ENCODE assay signal across 8 cellular contexts in genomic region chr14:50000215-50001145, GRCh38.
DNase-seq lines count a peak whose midpoint lies in the region; ATAC-seq and TF ChIP-seq lines count a peak whose summit lies in the region.

No MANE protein-coding gene starts in this region.

- peak overlapping the region; percentile 90 for H3K4me3 Mint-ChIP-seq in CD8-positive, alpha-beta T cell

- no peaks in the 10 kb centered on the region for H3K36me3 Mint-ChIP-seq in CD8-positive, alpha-beta T cell

- H3K4me1 ChIP-seq in CD8-positive, alpha-beta T cell (ENCODE audit: insufficient read depth, low read length): peaks cover 58% of the 10 kb centered on the region
- H3K4me1 ChIP-seq in ascending aorta: peaks cover 14 to 52% of the 10 kb centered on the region in 2 donors

- peak overlapping the region; percentile 45 for H3K4me3 ChIP-seq in CD8-positive, alpha-beta T cell (ENCODE audit: low read depth, low read length)
- H3K4me3 ChIP-seq in ascending aorta: peak overlapping the region in 1 of 2 donors; percentile 47
- 0 out of 2 replicates have a peak overlapping the region, but pooled peaks have one; percentile 5 for H3K4me3 ChIP-seq in iPS-18c (ENCODE audit: insufficient read depth, low read depth, low read length)

- H3K27ac Mint-ChIP-seq in CD8-positive, alpha-beta T cell: peak overlapping the region; percentile 97

- CTCF ChIA-PET in CD8-positive, alpha-beta T cell (lab: Charles Lee): interaction anchor here (1.1 to 9.2 kb wide), 15 partner anchors 9 to 147 kb away, joined by 3 to 134 read pairs (median 7); no protein-coding TSS in a partner anchor

- TF ChIP-seq CTCF in CD8-positive, alpha-beta T cell (IDR thresholded peaks at IDR 0.05): no peak
- TF ChIP-seq CTCF in ascending aorta (IDR thresholded peaks at IDR 0.05): no peak

- POLR2A ChIA-PET in CD8-positive, alpha-beta T cell (lab: Charles Lee): interaction anchor here (0.7 to 6.5 kb wide), 26 partner anchors 25 to 366 kb away, joined by 3 to 73 read pairs (median 6); partner anchors contain the start of genes ARF6, DNAAF2 and VCPKMT

- no peaks in the 10 kb centered on the region for H3K27me3 Mint-ChIP-seq in CD8-positive, alpha-beta T cell (ENCODE audit: low read depth)

- DNase-seq in CD8-positive, alpha-beta T cell: peak; percentile 40 to 81 (median 71)
- DNase-seq in T-helper 9 cell: peak; percentile 59
- DNase-seq in ascending aorta (ENCODE audit: low spot score in 2 of 2): peak; percentile 49 to 90
- DNase-seq in stimulated activated CD4-positive, alpha-beta T cell treated with anti-CD3 and anti-CD28 coated beads, Interleukin-1b, Interleukin-23, amount 100 ng/mL, for 1 hour (ENCODE audit: low read depth in 2 of 2): peak; percentile 38 to 60
- no peak for DNase-seq in NCI-H1694 (lab: John Stamatoyannopoulos, UW)

- peak overlapping the region; percentile 74 for H3K27ac ChIP-seq in CD8-positive, alpha-beta T cell (ENCODE audit: low read depth, low read length)
- peak overlapping the region; percentile 96 to 97 for H3K27ac ChIP-seq in ascending aorta

- H3K9me3 ChIP-seq in CD8-positive, alpha-beta T cell (ENCODE audit: low read length): no peaks in the 10 kb centered on the region
- H3K9me3 ChIP-seq in ascending aorta: no peaks in the 10 kb centered on the region
- no peaks in the 10 kb centered on the region for H3K9me3 ChIP-seq in iPS-18c (ENCODE audit: control insufficient read depth, insufficient read depth, low read length)

- intact Hi-C loops in CD8-positive, alpha-beta T cell (cut with DNase I, micrococcal nuclease): loop anchor here (1.0 to 5.0 kb wide), 7 partner anchors 27 to 378 kb away; partner anchors contain the start of genes ARF6 (in 1 of the 2), MGAT2 (in 1 of the 2) and RPL36AL (in 1 of the 2)
- intact Hi-C loops in ascending aorta (cut with DNase I): loop anchor here (1.0 to 2.0 kb wide), 3 partner anchors 13 to 26 kb away; no protein-coding TSS in a partner anchor

- no peaks in the 10 kb centered on the region for H3K9me3 Mint-ChIP-seq in CD8-positive, alpha-beta T cell

- no peaks in the 10 kb centered on the region for H3K36me3 ChIP-seq in CD8-positive, alpha-beta T cell (ENCODE audit: insufficient read depth, low read length)
- no peaks in the 10 kb centered on the region for H3K36me3 ChIP-seq in ascending aorta

- peak; percentile 20 for ATAC-seq in CD8-positive, alpha-beta T cell
- peak; percentile 21 for ATAC-seq in HG03039 (IDR thresholded peaks at IDR 0.05; ENCODE audit: unreplicated experiment)
- ATAC-seq in HG03378 (IDR thresholded peaks at IDR 0.05; ENCODE audit: unreplicated experiment): no peak

- H3K27me3 ChIP-seq in CD8-positive, alpha-beta T cell (ENCODE audit: insufficient read depth, low read length): no peaks in the 10 kb centered on the region
- no peaks in the 10 kb centered on the region for H3K27me3 ChIP-seq in ascending aorta

- peaks cover 66% of the 10 kb centered on the region for H3K4me1 Mint-ChIP-seq in CD8-positive, alpha-beta T cell (ENCODE audit: low read depth)
